Comparison of ENCODE assay signal across 1 cellular context in the genomic region with DNA sequence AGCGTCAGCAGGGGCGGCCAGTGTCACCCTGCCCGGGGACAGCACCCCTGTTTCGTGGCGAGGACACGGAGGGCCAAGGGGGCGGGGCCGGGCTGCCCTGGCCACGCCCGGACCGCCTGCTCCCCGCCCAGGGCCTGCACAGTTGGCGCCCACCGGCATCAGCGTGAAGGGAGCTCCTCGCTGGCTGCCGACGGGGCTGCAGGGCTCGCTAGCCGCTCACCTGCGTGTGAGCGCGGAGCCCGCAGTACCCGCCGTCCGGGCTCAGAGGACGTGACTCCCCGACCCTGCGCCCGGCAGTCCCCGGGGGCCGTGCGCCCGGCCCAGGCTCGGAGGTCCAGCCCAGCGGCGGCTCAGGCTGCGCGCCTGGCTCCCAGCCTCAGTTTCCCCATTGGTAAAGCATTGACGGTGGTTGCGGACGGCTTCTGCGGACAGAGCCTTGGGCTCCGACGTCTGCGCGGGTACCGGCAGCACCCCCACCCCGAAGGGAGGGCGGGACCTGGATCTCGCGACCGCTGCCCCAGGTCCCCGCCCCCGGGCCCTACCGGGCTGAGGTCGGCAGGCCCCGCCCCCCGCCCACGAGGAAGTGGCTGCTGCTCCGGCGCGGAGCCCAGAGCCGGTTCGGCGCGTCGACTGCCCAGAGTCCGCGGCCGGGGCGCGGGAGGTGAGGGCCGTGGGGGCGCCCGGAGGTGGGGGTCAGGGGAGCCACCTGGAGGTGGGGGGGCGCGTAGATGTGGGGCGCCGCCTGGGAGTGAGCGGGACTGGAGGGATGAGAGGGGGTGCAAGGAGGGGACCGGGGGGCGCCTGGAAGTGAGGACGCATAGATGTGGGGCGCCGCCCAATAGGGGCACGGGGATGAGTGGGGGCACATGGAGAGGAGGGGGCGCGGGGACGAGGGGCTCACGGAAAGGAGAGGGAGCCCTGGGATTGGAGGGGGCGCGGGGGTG.
A peak's percentile ranks its signal among the peaks of the same experiment; 100 is the strongest.
TF ChIP-seq lines count a peak whose summit lies in the region.

Gene ARPC1B, plus strand, starts transcription at position 610 of the 944 bp plus-strand sequence. CDS start 10,985 bp downstream, outside the sequence.

TF ChIP-seq in K562, 482 proteins besides CTCF, POLR2A, EP300 and RAD21 (continued from another document and continues in another):
- no peak for TF ChIP-seq CHD7 (IDR thresholded peaks at IDR 0.05; ENCODE audit: low read depth, low read length)
- no peak for TF ChIP-seq MLLT1 (IDR thresholded peaks at IDR 0.05)
- peak; percentile 81 for TF ChIP-seq POLR2G (IDR thresholded peaks at IDR 0.05; ENCODE audit: low read depth, low read length)
- TF ChIP-seq GABPB1 (CRISPR knock-in tag; IDR thresholded peaks at IDR 0.05): peak; percentile 64; the same call in 1 of the 2 replicates
- no peak for TF ChIP-seq SMARCB1 (IDR thresholded peaks at IDR 0.05; ENCODE audit: insufficient read length, low read depth)
- TF ChIP-seq ZKSCAN1 (IDR thresholded peaks at IDR 0.05; ENCODE audit: low read depth, low read length): peak; percentile 15; the same call in 1 of the 2 replicates
- no peak for TF ChIP-seq EHMT2 (IDR thresholded peaks at IDR 0.05)
- no peak for TF ChIP-seq MYBL2 (IDR thresholded peaks at IDR 0.05; ENCODE audit: low read depth)
- no peak for TF ChIP-seq MYBL2 (CRISPR knock-in tag; IDR thresholded peaks at IDR 0.05; ENCODE audit: borderline replicate concordance)
- no peak for TF ChIP-seq FOXM1 (IDR thresholded peaks at IDR 0.05; ENCODE audit: low read depth)
- no peak for TF ChIP-seq FOXM1 (CRISPR knock-in tag; IDR thresholded peaks at IDR 0.05; ENCODE audit: low read depth)
- TF ChIP-seq NR2C2 (CRISPR knock-in tag; IDR thresholded peaks at IDR 0.05): 0 out of 2 replicates have a peak, but pooled peaks have one; percentile 27
- TF ChIP-seq NR2C2 (tag; IDR thresholded peaks at IDR 0.05): peak; percentile 75
- no peak for TF ChIP-seq PPARD (CRISPR knock-in tag; IDR thresholded peaks at IDR 0.05)
- TF ChIP-seq PML (IDR thresholded peaks at IDR 0.05; ENCODE audit: low read length): peak; percentile 61; the same call in 1 of the 2 replicates
- TF ChIP-seq ZEB2 (IDR thresholded peaks at IDR 0.05): no peak
- TF ChIP-seq RBM14 (IDR thresholded peaks at IDR 0.05; ENCODE audit: borderline replicate concordance, insufficient read depth, low read depth, low read length): no peak
- TF ChIP-seq CHAMP1 (IDR thresholded peaks at IDR 0.05): no peak
- peak; percentile 10; the same call in 1 of the 2 replicates for TF ChIP-seq TGIF2 (CRISPR knock-in tag; IDR thresholded peaks at IDR 0.05)
- TF ChIP-seq PHTF2 (CRISPR knock-in tag; IDR thresholded peaks at IDR 0.05): no peak
- TF ChIP-seq SP2 (IDR thresholded peaks at IDR 0.05; ENCODE audit: extremely low read depth, low read depth, low read length, poor library complexity, severe bottlenecking): no peak
- 0 out of 2 replicates have a peak, but pooled peaks have one; percentile 27 for TF ChIP-seq THAP7 (CRISPR knock-in tag; IDR thresholded peaks at IDR 0.05)
- TF ChIP-seq SMARCE1 (IDR thresholded peaks at IDR 0.05): no peak
- TF ChIP-seq, protein P1, sequence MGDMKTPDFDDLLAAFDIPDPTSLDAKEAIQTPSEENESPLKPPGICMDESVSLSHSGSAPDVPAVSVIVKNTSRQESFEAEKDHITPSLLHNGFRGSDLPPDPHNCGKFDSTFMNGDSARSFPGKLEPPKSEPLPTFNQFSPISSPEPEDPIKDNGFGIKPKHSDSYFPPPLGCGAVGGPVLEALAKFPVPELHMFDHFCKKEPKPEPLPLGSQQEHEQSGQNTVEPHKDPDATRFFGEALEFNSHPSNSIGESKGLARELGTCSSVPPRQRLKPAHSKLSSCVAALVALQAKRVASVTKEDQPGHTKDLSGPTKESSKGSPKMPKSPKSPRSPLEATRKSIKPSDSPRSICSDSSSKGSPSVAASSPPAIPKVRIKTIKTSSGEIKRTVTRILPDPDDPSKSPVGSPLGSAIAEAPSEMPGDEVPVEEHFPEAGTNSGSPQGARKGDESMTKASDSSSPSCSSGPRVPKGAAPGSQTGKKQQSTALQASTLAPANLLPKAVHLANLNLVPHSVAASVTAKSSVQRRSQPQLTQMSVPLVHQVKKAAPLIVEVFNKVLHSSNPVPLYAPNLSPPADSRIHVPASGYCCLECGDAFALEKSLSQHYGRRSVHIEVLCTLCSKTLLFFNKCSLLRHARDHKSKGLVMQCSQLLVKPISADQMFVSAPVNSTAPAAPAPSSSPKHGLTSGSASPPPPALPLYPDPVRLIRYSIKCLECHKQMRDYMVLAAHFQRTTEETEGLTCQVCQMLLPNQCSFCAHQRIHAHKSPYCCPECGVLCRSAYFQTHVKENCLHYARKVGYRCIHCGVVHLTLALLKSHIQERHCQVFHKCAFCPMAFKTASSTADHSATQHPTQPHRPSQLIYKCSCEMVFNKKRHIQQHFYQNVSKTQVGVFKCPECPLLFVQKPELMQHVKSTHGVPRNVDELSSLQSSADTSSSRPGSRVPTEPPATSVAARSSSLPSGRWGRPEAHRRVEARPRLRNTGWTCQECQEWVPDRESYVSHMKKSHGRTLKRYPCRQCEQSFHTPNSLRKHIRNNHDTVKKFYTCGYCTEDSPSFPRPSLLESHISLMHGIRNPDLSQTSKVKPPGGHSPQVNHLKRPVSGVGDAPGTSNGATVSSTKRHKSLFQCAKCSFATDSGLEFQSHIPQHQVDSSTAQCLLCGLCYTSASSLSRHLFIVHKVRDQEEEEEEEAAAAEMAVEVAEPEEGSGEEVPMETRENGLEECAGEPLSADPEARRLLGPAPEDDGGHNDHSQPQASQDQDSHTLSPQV (IDR thresholded peaks at IDR 0.05): no peak; the same call in 1 of the 2 replicates
- no peak for TF ChIP-seq CEBPB (tag; IDR thresholded peaks at IDR 0.05)
- TF ChIP-seq SNIP1 (IDR thresholded peaks at IDR 0.05; ENCODE audit: low read depth): no peak
- peak; percentile 71 for TF ChIP-seq CHD1 (IDR thresholded peaks at IDR 0.05; ENCODE audit: low read length)
- 0 out of 4 replicates have a peak, but pooled peaks of 1 of the 2 experiments have one; percentile 3 for TF ChIP-seq SIX5 (IDR thresholded peaks at IDR 0.05; ENCODE audit: borderline replicate concordance in 1 of 2, insufficient read depth in 1 of 2, low read depth in 1 of 2, low read length in 2 of 2)
- TF ChIP-seq RUNX1 (IDR thresholded peaks at IDR 0.05; ENCODE audit: low read depth): no peak
- peak in 1 of 2 experiments; percentile 52; a peak in 1 of 4 replicates for TF ChIP-seq KDM4B (IDR thresholded peaks at IDR 0.05; ENCODE audit: borderline replicate concordance in 2 of 2, low read depth in 1 of 2)
- TF ChIP-seq SAFB (IDR thresholded peaks at IDR 0.05; ENCODE audit: borderline replicate concordance, low read depth, low read length): peak; percentile 21; the same call in 1 of the 2 replicates
